Comparison of ENCODE assay signal across 14 cellular contexts in genomic region chr3:55842204-55842603, GRCh38.
DNase-seq lines count a peak whose midpoint lies in the region; ATAC-seq and TF ChIP-seq lines count a peak whose summit lies in the region.
"Had no signal": no experiment of that assay in that cellular context is flagged by ENCODE, and none has a peak within 500 bp of the region (broad histone marks: within the 10 kb centered on the region; RNA-seq: fewer than 3 reads in every experiment).

No MANE protein-coding gene starts in this region.

- WGBS in endodermal cell (ENCODE audit: insufficient coverage in 1 of 2, insufficient read length in 1 of 2), 2 experiments: 50 to 77% methylated on average over 2 to 3 of the region's 3 CpGs

- POLR2A ChIA-PET in WTC11 (lab: Charles Lee): no interaction called here

- no peak overlapping the region for H3K4me3 ChIP-seq in endodermal cell (ENCODE audit: low read length)
- no peak overlapping the region for H3K4me3 ChIP-seq in neural progenitor cell
- H3K4me3 ChIP-seq: GM23248, HAP-1 had no signal

- H3K27me3 Mint-ChIP-seq in WTC11 (ENCODE audit: low read depth): no peaks in the 10 kb centered on the region
- no peaks in the 10 kb centered on the region for H3K27me3 Mint-ChIP-seq in endodermal cell (ENCODE audit: insufficient read depth)
- H3K27me3 Mint-ChIP-seq in neural progenitor cell (ENCODE audit: insufficient read depth, low read depth): no peaks in the 10 kb centered on the region
- H3K27me3 Mint-ChIP-seq in effector memory CD8-positive, alpha-beta T cell: no peaks in the 10 kb centered on the region
- H3K27me3 Mint-ChIP-seq: CD4-positive, alpha-beta memory T cell had no signal

- H3K36me3 ChIP-seq in endodermal cell (ENCODE audit: control insufficient read depth, insufficient read depth, low read length) (no peaks in the 10 kb centered on the region), neural progenitor cell (peaks cover 4% of the 10 kb centered on the region)
- H3K36me3 ChIP-seq: HAP-1 had no signal

- H3K4me3 Mint-ChIP-seq in WTC11 (no peak overlapping the region), endodermal cell (no peak overlapping the region), neural progenitor cell (no peak overlapping the region)
- no peak overlapping the region for H3K4me3 Mint-ChIP-seq in effector memory CD8-positive, alpha-beta T cell
- H3K4me3 Mint-ChIP-seq: CD4-positive, alpha-beta memory T cell; HFFc6 had no signal

- no peak for TF ChIP-seq CTCF in WTC11 (IDR thresholded peaks at IDR 0.05)
- no peak for TF ChIP-seq CTCF in endodermal cell (conservative IDR thresholded peaks at IDR 0.05)
- TF ChIP-seq CTCF in neural progenitor cell (IDR thresholded peaks at IDR 0.05): no peak

- peaks cover 19% of the 10 kb centered on the region for H3K36me3 Mint-ChIP-seq in WTC11
- peaks cover 4% of the 10 kb centered on the region for H3K36me3 Mint-ChIP-seq in endodermal cell (ENCODE audit: low read depth)
- H3K36me3 Mint-ChIP-seq in neural progenitor cell: no peaks in the 10 kb centered on the region
- no peaks in the 10 kb centered on the region for H3K36me3 Mint-ChIP-seq in effector memory CD8-positive, alpha-beta T cell (ENCODE audit: insufficient read depth)
- H3K36me3 Mint-ChIP-seq: CD4-positive, alpha-beta memory T cell had no signal

- H3K4me1 Mint-ChIP-seq in WTC11 (no peaks in the 10 kb centered on the region), endodermal cell (no peaks in the 10 kb centered on the region), neural progenitor cell (no peaks in the 10 kb centered on the region)
- H3K4me1 Mint-ChIP-seq in effector memory CD8-positive, alpha-beta T cell (ENCODE audit: low read depth in 2 of 2): no peaks in the 10 kb centered on the region
- H3K4me1 Mint-ChIP-seq: CD4-positive, alpha-beta memory T cell had no signal

- H3F3A ChIP-seq in neural progenitor cell (ENCODE audit: low read depth): no peaks in the 10 kb centered on the region

- H3K4me1 ChIP-seq in endodermal cell (ENCODE audit: control insufficient read depth, insufficient read depth, low read length) (no peaks in the 10 kb centered on the region), neural progenitor cell (peaks cover 15% of the 10 kb centered on the region)
- H3K4me1 ChIP-seq: Caco-2, HAP-1 had no signal

- H3K27me3 ChIP-seq in endodermal cell (ENCODE audit: control insufficient read depth, insufficient read depth, low read length, poor library complexity, severe bottlenecking) (no peaks in the 10 kb centered on the region), neural progenitor cell (no peaks in the 10 kb centered on the region)

- ATAC-seq in WTC11 (peak; percentile 38; the same call in 1 of the 2 replicates), GM19351 (IDR thresholded peaks at IDR 0.05; ENCODE audit: unreplicated experiment) (no peak), HG03457 (IDR thresholded peaks at IDR 0.05; ENCODE audit: unreplicated experiment) (no peak)
- ATAC-seq in effector memory CD8-positive, alpha-beta T cell (replicated peaks): no peak

- H3K4me2 ChIP-seq in neural progenitor cell: peak overlapping the region; percentile 16

- H3K9me3 ChIP-seq in endodermal cell (ENCODE audit: control insufficient read depth, low read length): peaks cover 9% of the 10 kb centered on the region
- peaks cover 8% of the 10 kb centered on the region for H3K9me3 ChIP-seq in neural progenitor cell (ENCODE audit: low read depth)
- H3K9me3 ChIP-seq: HAP-1 had no signal

- CTCF ChIA-PET in WTC11 (lab: Charles Lee): no interaction called here

- H3K9me3 Mint-ChIP-seq in WTC11 (peaks cover 42% of the 10 kb centered on the region), endodermal cell (peaks cover 27% of the 10 kb centered on the region), neural progenitor cell (peaks cover 11% of the 10 kb centered on the region)
- peaks cover 8% of the 10 kb centered on the region in 2 donors for H3K9me3 Mint-ChIP-seq in effector memory CD8-positive, alpha-beta T cell
- H3K9me3 Mint-ChIP-seq: HFFc6 had no signal

- H3K9ac ChIP-seq in endodermal cell (ENCODE audit: extremely low read depth, low read length, poor library complexity, severe bottlenecking) (no peak overlapping the region), neural progenitor cell (no peak overlapping the region)
- H3K9ac ChIP-seq: GM23248 had no signal

- H2AFZ ChIP-seq in neural progenitor cell (replicated peaks): no peak overlapping the region
- H2AFZ ChIP-seq: GM23248 had no signal

- no peaks in the 10 kb centered on the region for H4K20me1 ChIP-seq in neural progenitor cell (ENCODE audit: low read depth)

- no peaks in the 10 kb centered on the region for H3K79me2 ChIP-seq in neural progenitor cell (ENCODE audit: low read depth)

- H3K27ac ChIP-seq in endodermal cell (ENCODE audit: low read depth, low read length) (peak overlapping the region; percentile 45), neural progenitor cell (no peak overlapping the region)
- H3K27ac ChIP-seq: GM23248 had no signal

- no peak for DNase-seq in WTC11 (ENCODE audit: low spot score)
- no peak for DNase-seq in endodermal cell
- peak; percentile 76 for DNase-seq in neural progenitor cell (ENCODE audit: low spot score)
- DNase-seq in effector memory CD8-positive, alpha-beta T cell: no peak
- DNase-seq: C1 segment of cervical spinal cord; Caco-2; CD4-positive, alpha-beta memory T cell; DMS153; DND-41; GM23248; HFFc6 had no signal

- H3K27ac Mint-ChIP-seq in WTC11 (no peak overlapping the region), endodermal cell (no peak overlapping the region), neural progenitor cell (no peak overlapping the region)
- no peak overlapping the region for H3K27ac Mint-ChIP-seq in effector memory CD8-positive, alpha-beta T cell
- H3K27ac Mint-ChIP-seq: CD4-positive, alpha-beta memory T cell; HFFc6 had no signal

TF ChIP-seq in WTC11, 78 proteins besides CTCF, POLR2A, EP300 and RAD21 (continues in another document):
- TF ChIP-seq JUN (CRISPR knock-in tag; IDR thresholded peaks at IDR 0.05) (no peak), FOXJ3 (CRISPR knock-in tag; IDR thresholded peaks at IDR 0.05; ENCODE audit: borderline replicate concordance) (no peak), ATF6 (CRISPR knock-in tag; IDR thresholded peaks at IDR 0.05) (no peak), TEAD4 (CRISPR knock-in tag; IDR thresholded peaks at IDR 0.05) (no peak), ETV6 (CRISPR knock-in tag; IDR thresholded peaks at IDR 0.05) (no peak), ZNF219 (CRISPR knock-in tag; IDR thresholded peaks at IDR 0.05; ENCODE audit: borderline replicate concordance) (no peak), GTF2I (CRISPR knock-in tag; conservative IDR thresholded peaks at IDR 0.05) (no peak), ZNF232 (CRISPR knock-in tag; IDR thresholded peaks at IDR 0.05) (no peak), ZNF121 (CRISPR knock-in tag; IDR thresholded peaks at IDR 0.05) (no peak)
- TF ChIP-seq, protein P1, sequence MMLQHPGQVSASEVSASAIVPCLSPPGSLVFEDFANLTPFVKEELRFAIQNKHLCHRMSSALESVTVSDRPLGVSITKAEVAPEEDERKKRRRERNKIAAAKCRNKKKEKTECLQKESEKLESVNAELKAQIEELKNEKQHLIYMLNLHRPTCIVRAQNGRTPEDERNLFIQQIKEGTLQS (CRISPR knock-in tag; conservative IDR thresholded peaks at IDR 0.05): no peak
- TF ChIP-seq, protein P2, sequence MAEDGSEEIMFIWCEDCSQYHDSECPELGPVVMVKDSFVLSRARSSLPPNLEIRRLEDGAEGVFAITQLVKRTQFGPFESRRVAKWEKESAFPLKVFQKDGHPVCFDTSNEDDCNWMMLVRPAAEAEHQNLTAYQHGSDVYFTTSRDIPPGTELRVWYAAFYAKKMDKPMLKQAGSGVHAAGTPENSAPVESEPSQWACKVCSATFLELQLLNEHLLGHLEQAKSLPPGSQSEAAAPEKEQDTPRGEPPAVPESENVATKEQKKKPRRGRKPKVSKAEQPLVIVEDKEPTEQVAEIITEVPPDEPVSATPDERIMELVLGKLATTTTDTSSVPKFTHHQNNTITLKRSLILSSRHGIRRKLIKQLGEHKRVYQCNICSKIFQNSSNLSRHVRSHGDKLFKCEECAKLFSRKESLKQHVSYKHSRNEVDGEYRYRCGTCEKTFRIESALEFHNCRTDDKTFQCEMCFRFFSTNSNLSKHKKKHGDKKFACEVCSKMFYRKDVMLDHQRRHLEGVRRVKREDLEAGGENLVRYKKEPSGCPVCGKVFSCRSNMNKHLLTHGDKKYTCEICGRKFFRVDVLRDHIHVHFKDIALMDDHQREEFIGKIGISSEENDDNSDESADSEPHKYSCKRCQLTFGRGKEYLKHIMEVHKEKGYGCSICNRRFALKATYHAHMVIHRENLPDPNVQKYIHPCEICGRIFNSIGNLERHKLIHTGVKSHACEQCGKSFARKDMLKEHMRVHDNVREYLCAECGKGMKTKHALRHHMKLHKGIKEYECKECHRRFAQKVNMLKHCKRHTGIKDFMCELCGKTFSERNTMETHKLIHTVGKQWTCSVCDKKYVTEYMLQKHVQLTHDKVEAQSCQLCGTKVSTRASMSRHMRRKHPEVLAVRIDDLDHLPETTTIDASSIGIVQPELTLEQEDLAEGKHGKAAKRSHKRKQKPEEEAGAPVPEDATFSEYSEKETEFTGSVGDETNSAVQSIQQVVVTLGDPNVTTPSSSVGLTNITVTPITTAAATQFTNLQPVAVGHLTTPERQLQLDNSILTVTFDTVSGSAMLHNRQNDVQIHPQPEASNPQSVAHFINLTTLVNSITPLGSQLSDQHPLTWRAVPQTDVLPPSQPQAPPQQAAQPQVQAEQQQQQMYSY (CRISPR knock-in tag; IDR thresholded peaks at IDR 0.05): no peak
